8 cellular contexts compared by ENCODE assay signal in genomic region chr1:154943649-154944421, GRCh38. TPM values are rescaled to one million over a fixed set of nuclear protein-coding genes. Genes with fewer than 3 reads are reported as not detected.
DNase-seq lines count a peak whose midpoint lies in the region; ATAC-seq, FAIRE-seq and TF ChIP-seq lines count a peak whose summit lies in the region.

No MANE protein-coding gene starts in this region.

- H2AFZ ChIP-seq in Loucy (ENCODE audit: low read length) = no peak overlapping the region

- no peaks in the 10 kb centered on the region for H4K20me1 ChIP-seq in Loucy (ENCODE audit: insufficient read depth, low read length, poor library complexity, severe bottlenecking)

- peaks cover 36% of the 10 kb centered on the region; the same call in 1 of the 2 replicates for H3K36me3 ChIP-seq in Loucy (ENCODE audit: insufficient read depth, low read length)
- H3K36me3 ChIP-seq in mucosa of stomach (ENCODE audit: control insufficient read depth, insufficient read depth, low read length) = peaks cover 8% of the 10 kb centered on the region

- peak overlapping the region; percentile 82 for H3K9ac ChIP-seq in Loucy (ENCODE audit: low read depth, low read length, poor library complexity, severe bottlenecking)
- H3K9ac ChIP-seq in mucosa of stomach (ENCODE audit: low read length) = peak overlapping the region; percentile 23

- H3K4me1 ChIP-seq in Loucy (ENCODE audit: insufficient read depth, low read length, poor library complexity, severe bottlenecking) (peaks cover 73% of the 10 kb centered on the region), mucosa of stomach (ENCODE audit: control insufficient read depth, insufficient read depth, low read length) (peaks cover 43% of the 10 kb centered on the region)

- H3K9me2 ChIP-seq in Loucy (replicated peaks; ENCODE audit: low read depth, low read length) = no peaks in the 10 kb centered on the region

- no peaks in the 10 kb centered on the region for H3F3A ChIP-seq in Loucy (ENCODE audit: low read depth)

- H3K4me2 ChIP-seq in Loucy (ENCODE audit: low read depth, low read length, poor library complexity, severe bottlenecking) = peak overlapping the region; percentile 89

- H3K27me3 ChIP-seq in Loucy (ENCODE audit: insufficient read depth, low read length, poor library complexity, severe bottlenecking) (no peaks in the 10 kb centered on the region), dorsolateral prefrontal cortex (no peaks in the 10 kb centered on the region), mucosa of stomach (ENCODE audit: control insufficient read depth, insufficient read depth, low read length) (no peaks in the 10 kb centered on the region)

- H3K79me2 ChIP-seq in Loucy (ENCODE audit: insufficient read depth, low read length) = peaks cover 8% of the 10 kb centered on the region; the same call in 1 of the 2 replicates

- TF ChIP-seq CTCF in Loucy (conservative IDR thresholded peaks at IDR 0.05; ENCODE audit: low read length) (peak; percentile 92), dorsolateral prefrontal cortex (IDR thresholded peaks at IDR 0.05 in 54 of 56, conservative IDR thresholded peaks at IDR 0.05 in 2 of 56; ENCODE audit: low read depth in 1 of 56, partially characterized antibody in 56 of 56) (peak; percentile 22 to 76 (median 63))

- H3K27ac ChIP-seq in dorsolateral prefrontal cortex = peak overlapping the region in 37 of 59 donors; percentile 6 to 99 (median 40)

- DNase-seq in NCI-H187 (lab: John Stamatoyannopoulos, UW) (peak; percentile 36 to 50), NCI-H187 treated with DMSO at 0.1 percent for 48 hours (lab: John Stamatoyannopoulos, UW) (no peak), dorsolateral prefrontal cortex (no peak)

- FAIRE-seq in TTC549 (lab: Jason Lieb, UNC) = peak; percentile 28

- intact Hi-C loops in dorsolateral prefrontal cortex (cut with DNase I) = loop anchor here in 1 of 2 donors (2.0 kb wide), 1 partner anchor 275 kb away; no protein-coding TSS in a partner anchor

- ATAC-seq in GM21529 (IDR thresholded peaks at IDR 0.05; ENCODE audit: unreplicated experiment) (no peak), GM18873 (IDR thresholded peaks at IDR 0.05; ENCODE audit: low FRiP score, unreplicated experiment) (no peak)

- peak overlapping the region; percentile 70 for H3K4me3 ChIP-seq in Loucy (ENCODE audit: low read length, poor library complexity, severe bottlenecking)
- no peak overlapping the region for H3K4me3 ChIP-seq in dorsolateral prefrontal cortex
- H3K4me3 ChIP-seq in mucosa of stomach (ENCODE audit: low read length) = no peak overlapping the region

- H3K9me3 ChIP-seq in Loucy (ENCODE audit: insufficient read depth, low read depth, low read length) (no peaks in the 10 kb centered on the region), mucosa of stomach (ENCODE audit: control insufficient read depth, low read length) (no peaks in the 10 kb centered on the region)

RNA-seq across cellular contexts. Expression of gene PMVK, which starts 7.3 kb away (rescaled TPM):
- 10 to 100 TPM; 28.0 to 64.2 (median 44.6) TPM for total RNA-seq in dorsolateral prefrontal cortex

RNA-seq across cellular contexts. Expression of gene PBXIP1, which starts 12.1 kb away (rescaled TPM):
- total RNA-seq in dorsolateral prefrontal cortex = 100 to 1,000 TPM in 54 of 120 experiments, 10 to 100 TPM in 66; 40.2 to 244 (median 96.9) TPM

RNA-seq across cellular contexts. Expression of gene PYGO2, which starts 17.7 kb away (rescaled TPM):
- 10 to 100 TPM; 26.9 to 46.0 (median 33.8) TPM for total RNA-seq in dorsolateral prefrontal cortex

RNA-seq across cellular contexts. Expression of gene SHC1, which starts 26.7 kb away (rescaled TPM):
- 10 to 100 TPM; 19.6 to 84.4 (median 32.6) TPM for total RNA-seq in dorsolateral prefrontal cortex

RNA-seq across cellular contexts. Expression of gene CKS1B, which starts 30.6 kb away (rescaled TPM):
- total RNA-seq in dorsolateral prefrontal cortex = 10 to 100 TPM in 89 of 120 experiments, 1 to 10 TPM in 31; 4.1 to 21.6 (median 11.6) TPM

Comparison
In these comparisons a context has a peak if more than half of its experiments do, and no peak if none do; other contexts are left out.
1. DNase-seq: peak in NCI-H187 (2 of 2); none in NCI-H187 treated with DMSO at 0.1 percent for 48 hours (single experiment) and dorsolateral prefrontal cortex (0 of 10).